Comparison of ENCODE assay signal across 8 cellular contexts in the genomic region with DNA sequence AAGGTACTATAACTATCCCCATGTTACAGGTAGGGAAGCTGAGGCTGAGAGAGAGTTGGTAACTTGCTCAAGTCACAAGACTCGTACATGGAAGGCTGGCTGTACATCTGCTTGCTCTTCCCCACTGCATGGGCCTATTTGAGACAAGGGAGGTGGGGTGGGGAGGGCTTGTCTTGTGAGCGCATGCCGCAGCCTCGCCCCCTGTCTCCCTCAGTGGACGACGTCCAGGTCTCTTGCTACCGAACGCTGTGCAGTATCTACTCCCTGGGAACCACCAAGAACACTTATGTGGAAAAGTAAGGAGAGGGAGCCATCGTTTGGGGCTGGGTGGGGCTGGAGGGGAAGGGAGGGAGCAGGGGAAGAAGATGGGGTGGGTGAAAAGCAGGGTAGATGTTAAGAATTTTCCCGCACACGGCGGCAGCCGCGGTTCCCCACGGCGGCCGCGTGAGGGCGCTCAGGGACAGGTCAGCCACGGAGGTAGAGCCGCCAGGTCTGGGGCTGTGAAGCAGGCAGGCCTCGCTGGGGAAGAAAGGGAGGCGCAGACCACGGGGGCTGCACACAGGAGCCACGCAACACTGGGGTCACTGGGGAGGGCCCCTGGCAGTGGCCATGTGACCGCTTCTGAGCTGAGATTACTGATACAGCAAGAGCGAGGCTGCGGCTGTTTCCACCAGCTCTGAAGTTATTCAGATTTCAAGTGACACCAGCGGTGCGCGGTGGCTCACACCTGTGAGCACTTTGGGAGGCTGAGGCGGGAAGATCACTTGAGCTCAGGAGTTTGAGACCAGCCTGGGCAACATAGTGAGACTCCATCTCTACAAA.
DNase-seq lines count a peak whose midpoint lies in the region; ATAC-seq and TF ChIP-seq lines count a peak whose summit lies in the region.

No MANE protein-coding gene starts in this region.

- no peaks in the 10 kb centered on the region for H3F3A ChIP-seq in PC-3 (ENCODE audit: low read length, unreplicated experiment)

- H3K9ac ChIP-seq in PC-3 (ENCODE audit: low read length): no peak overlapping the region

- H3K4me2 ChIP-seq in PC-3 (ENCODE audit: low read length): peak overlapping the region; percentile 51; the same call in 1 of the 2 replicates

- BruUV-seq in PC-3 (replicated peaks; lab: Mats Ljungman, UMichigan): no TSS peak

- H3K27ac ChIP-seq in PC-3 (ENCODE audit: low read length): no peak overlapping the region

- H2AFZ ChIP-seq in PC-3 (ENCODE audit: low read length): peak overlapping the region; percentile 75

- POLR2A ChIA-PET in PC-3 (lab: Charles Lee; ENCODE audit: unreplicated experiment): no interaction called here

- H3K79me2 ChIP-seq in PC-3 (ENCODE audit: low read length): no peaks in the 10 kb centered on the region

- peak; percentile 70 for TF ChIP-seq CTCF in PC-3 (conservative IDR thresholded peaks at IDR 0.05; ENCODE audit: low read depth, low read length)

- H3K4me1 ChIP-seq in PC-3 (ENCODE audit: insufficient read depth, low read length): no peaks in the 10 kb centered on the region

- peak; percentile 91 for ATAC-seq in PC-3
- no peak for ATAC-seq in GM19397 (IDR thresholded peaks at IDR 0.05; ENCODE audit: unreplicated experiment)

- no peak overlapping the region for H3K4me3 ChIP-seq in PC-3 (ENCODE audit: low read length)

- CTCF ChIA-PET in PC-3 (lab: Charles Lee): no interaction called here

- H3K27me3 ChIP-seq in PC-3 (ENCODE audit: low read length): no peaks in the 10 kb centered on the region

- H3K9me2 ChIP-seq in PC-3 (replicated peaks; ENCODE audit: low read length): no peaks in the 10 kb centered on the region

- no peaks in the 10 kb centered on the region for H4K20me1 ChIP-seq in PC-3 (ENCODE audit: low read length)

- intact Hi-C loops in PC-3 (cut with micrococcal nuclease): no loop called here

- no peaks in the 10 kb centered on the region for H3K9me3 ChIP-seq in PC-3 (ENCODE audit: low read length)

- no peaks in the 10 kb centered on the region for H3K36me3 ChIP-seq in PC-3 (ENCODE audit: low read depth, low read length)

- peak; percentile 94 for DNase-seq in D341Med (ENCODE audit: low spot score)
- DNase-seq in HK-2 (ENCODE audit: unreplicated experiment): peak; percentile 75
- DNase-seq in PC-3: peak; percentile 69
- DNase-seq in activated T-helper 1 cell treated with Interleukin-2 at 50 U/mL for 16 hours (ENCODE audit: low read depth): peak; percentile 70
- peak; percentile 35 for DNase-seq in fibroblast of peridontal ligament (ENCODE audit: extremely low read depth)
- peak; percentile 34 for DNase-seq in occipital lobe (lab: John Stamatoyannopoulos, UW)
- peak; percentile 64 for DNase-seq in superior temporal gyrus (ENCODE audit: extremely low spot score)

Comparison
In these comparisons a context has a peak if more than half of its experiments do, and no peak if none do; other contexts are left out.
1. DNase-seq: peak in every context shown above with its lines; median percentile 94 in D341Med; 75 in HK-2; 70 in activated T-helper 1 cell treated with Interleukin-2 at 50 U/mL for 16 hours; 69 in PC-3; 64 in superior temporal gyrus; 35 in fibroblast of peridontal ligament; 34 in occipital lobe.